Comparison of ENCODE assay signal across 8 cellular contexts in genomic region chr1:84077476-84078107, GRCh38.
A peak's percentile ranks its signal among the peaks of the same experiment; 100 is the strongest.
DNase-seq lines count a peak whose midpoint lies in the region; ATAC-seq and TF ChIP-seq lines count a peak whose summit lies in the region.

No MANE protein-coding gene starts in this region.

- peak overlapping the region; percentile 67 for H3K4me3 ChIP-seq in epithelial cell of esophagus (ENCODE audit: low read length)

- peak; percentile 96 for DNase-seq in COLO668 (lab: John Stamatoyannopoulos, UW; ENCODE audit: unreplicated experiment)
- DNase-seq in NOMO-1 treated with dmso at 0.1 percent for 144 hours (lab: John Stamatoyannopoulos, UW; ENCODE audit: unreplicated experiment): peak; percentile 5
- DNase-seq in activated T-cell treated with anti-CD3 and anti-CD28 coated beads for 1 hour (ENCODE audit: low read depth): peak; percentile 50
- peak; percentile 67 for DNase-seq in epithelial cell of esophagus (ENCODE audit: low read depth)
- peak; percentile 61 for DNase-seq in mucosa of gallbladder (ENCODE audit: low spot score)
- peak; percentile 38 to 67 for DNase-seq in stimulated activated CD8-positive, alpha-beta memory T cell treated with anti-CD3 and anti-CD28 coated beads, Interleukin-4, amount 100 ng/mL, for 4 hours (ENCODE audit: low read depth in 2 of 2, low spot score in 1 of 2)

- ATAC-seq in GM19455 (IDR thresholded peaks at IDR 0.05; ENCODE audit: unreplicated experiment) (peak; percentile 94), HG03575 (IDR thresholded peaks at IDR 0.05; ENCODE audit: extremely low read depth, insufficient number of reproducible peaks, low FRiP score, unreplicated experiment) (peak; percentile 40)

- no peak for TF ChIP-seq CTCF in epithelial cell of esophagus (IDR thresholded peaks at IDR 0.05; ENCODE audit: insufficient read depth, low read depth, low read length, missing control alignments)

Comparison
In these comparisons a context has a peak if more than half of its experiments do, and no peak if none do; other contexts are left out.
1. Peak in every context shown above with its lines: DNase-seq, ATAC-seq and H3K4me3 ChIP-seq.
2. DNase-seq: peak in every context shown above with its lines; median percentile 96 in COLO668; 67 in epithelial cell of esophagus; 61 in mucosa of gallbladder; 52 in stimulated activated CD8-positive, alpha-beta memory T cell treated with anti-CD3 and anti-CD28 coated beads, Interleukin-4, amount 100 ng/mL, for 4 hours; 50 in activated T-cell treated with anti-CD3 and anti-CD28 coated beads for 1 hour; 5 in NOMO-1 treated with dmso at 0.1 percent for 144 hours.